Comparison of ENCODE assay signal across 1 cellular context in the genomic region with DNA sequence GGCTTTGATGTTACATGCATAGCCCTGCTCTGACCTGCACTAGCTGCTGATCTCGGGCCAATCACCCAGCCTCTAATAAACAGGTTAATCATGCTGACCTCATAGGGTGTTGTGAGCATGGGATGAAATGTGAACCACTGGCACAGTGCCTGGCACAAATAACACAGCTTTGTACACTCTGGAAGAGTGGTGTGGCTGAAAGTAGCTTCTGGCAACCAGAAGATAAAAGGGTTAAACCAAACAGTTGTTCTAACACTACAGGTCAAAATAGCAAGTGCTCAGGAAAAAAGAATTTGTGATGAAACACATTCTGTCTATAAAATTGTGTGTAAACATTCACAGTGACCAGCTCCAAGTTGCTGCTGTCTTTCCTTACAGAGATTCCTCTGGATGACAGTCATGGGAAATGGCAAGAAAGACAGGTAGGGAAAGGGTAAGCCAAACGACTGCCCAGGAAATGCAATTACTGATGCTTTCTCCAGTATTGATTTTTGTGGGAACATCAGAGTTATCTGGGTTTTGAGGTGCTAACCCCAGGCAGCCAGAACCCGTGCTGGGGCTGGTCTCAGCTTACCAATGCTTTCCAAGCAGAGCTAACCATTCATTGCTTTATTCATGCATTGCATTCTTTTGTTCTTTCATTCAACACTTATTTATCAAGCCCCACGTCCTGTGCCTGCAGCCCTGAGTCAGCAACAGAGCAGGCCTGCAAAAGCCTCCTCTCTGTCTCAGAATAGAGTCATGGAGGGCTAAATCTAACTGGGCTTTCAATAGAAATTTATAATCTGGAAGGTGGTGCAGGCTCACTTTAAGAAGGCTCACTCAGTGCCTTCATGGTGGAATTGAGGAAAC.
A peak's percentile ranks its signal among the peaks of the same experiment; 100 is the strongest.
TF ChIP-seq lines count a peak whose summit lies in the region.

No MANE protein-coding gene starts in this region.

TF ChIP-seq in HCT116, 20 proteins besides CTCF, POLR2A, EP300 and RAD21 (continued from another document):
- TF ChIP-seq, protein P1, sequence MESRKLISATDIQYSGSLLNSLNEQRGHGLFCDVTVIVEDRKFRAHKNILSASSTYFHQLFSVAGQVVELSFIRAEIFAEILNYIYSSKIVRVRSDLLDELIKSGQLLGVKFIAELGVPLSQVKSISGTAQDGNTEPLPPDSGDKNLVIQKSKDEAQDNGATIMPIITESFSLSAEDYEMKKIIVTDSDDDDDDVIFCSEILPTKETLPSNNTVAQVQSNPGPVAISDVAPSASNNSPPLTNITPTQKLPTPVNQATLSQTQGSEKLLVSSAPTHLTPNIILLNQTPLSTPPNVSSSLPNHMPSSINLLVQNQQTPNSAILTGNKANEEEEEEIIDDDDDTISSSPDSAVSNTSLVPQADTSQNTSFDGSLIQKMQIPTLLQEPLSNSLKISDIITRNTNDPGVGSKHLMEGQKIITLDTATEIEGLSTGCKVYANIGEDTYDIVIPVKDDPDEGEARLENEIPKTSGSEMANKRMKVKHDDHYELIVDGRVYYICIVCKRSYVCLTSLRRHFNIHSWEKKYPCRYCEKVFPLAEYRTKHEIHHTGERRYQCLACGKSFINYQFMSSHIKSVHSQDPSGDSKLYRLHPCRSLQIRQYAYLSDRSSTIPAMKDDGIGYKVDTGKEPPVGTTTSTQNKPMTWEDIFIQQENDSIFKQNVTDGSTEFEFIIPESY (IDR thresholded peaks at IDR 0.05; ENCODE audit: extremely low read depth, insufficient replicate concordance, low read length), result no peak
- no peak for TF ChIP-seq EZH2 (IDR thresholded peaks at IDR 0.05)
- TF ChIP-seq, protein P2, sequence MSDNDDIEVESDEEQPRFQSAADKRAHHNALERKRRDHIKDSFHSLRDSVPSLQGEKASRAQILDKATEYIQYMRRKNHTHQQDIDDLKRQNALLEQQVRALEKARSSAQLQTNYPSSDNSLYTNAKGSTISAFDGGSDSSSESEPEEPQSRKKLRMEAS (IDR thresholded peaks at IDR 0.05), result no peak
- TF ChIP-seq, protein P3, sequence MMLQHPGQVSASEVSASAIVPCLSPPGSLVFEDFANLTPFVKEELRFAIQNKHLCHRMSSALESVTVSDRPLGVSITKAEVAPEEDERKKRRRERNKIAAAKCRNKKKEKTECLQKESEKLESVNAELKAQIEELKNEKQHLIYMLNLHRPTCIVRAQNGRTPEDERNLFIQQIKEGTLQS (IDR thresholded peaks at IDR 0.05), result no peak
- TF ChIP-seq EZH2phosphoT487 (IDR thresholded peaks at IDR 0.05; ENCODE audit: borderline replicate concordance), result no peak
- TF ChIP-seq ZFX (IDR thresholded peaks at IDR 0.05), result no peak
- TF ChIP-seq ELF1 (IDR thresholded peaks at IDR 0.05; ENCODE audit: borderline replicate concordance, low read depth), result no peak
- TF ChIP-seq SRF (IDR thresholded peaks at IDR 0.05; ENCODE audit: low read depth), result no peak
- no peak for TF ChIP-seq YY1 (IDR thresholded peaks at IDR 0.05; ENCODE audit: extremely low read depth, insufficient replicate concordance, low read depth, low read length)
- no peak for TF ChIP-seq EGR1 (IDR thresholded peaks at IDR 0.05; ENCODE audit: low read depth)
- peak; percentile 70 for TF ChIP-seq TCF7L2 (IDR thresholded peaks at IDR 0.05; ENCODE audit: borderline replicate concordance, extremely low read depth, insufficient read depth, insufficient read length)
- TF ChIP-seq CEBPB (IDR thresholded peaks at IDR 0.05; ENCODE audit: low read depth), result peak; percentile 26; the same call in 1 of the 2 replicates
- peak; percentile 39; the same call in 1 of the 2 replicates for TF ChIP-seq SIN3A (IDR thresholded peaks at IDR 0.05; ENCODE audit: low read depth)
- peak; percentile 46; the same call in 1 of the 2 replicates for TF ChIP-seq CBX3 (IDR thresholded peaks at IDR 0.05; ENCODE audit: low read depth)
- TF ChIP-seq, protein P4, sequence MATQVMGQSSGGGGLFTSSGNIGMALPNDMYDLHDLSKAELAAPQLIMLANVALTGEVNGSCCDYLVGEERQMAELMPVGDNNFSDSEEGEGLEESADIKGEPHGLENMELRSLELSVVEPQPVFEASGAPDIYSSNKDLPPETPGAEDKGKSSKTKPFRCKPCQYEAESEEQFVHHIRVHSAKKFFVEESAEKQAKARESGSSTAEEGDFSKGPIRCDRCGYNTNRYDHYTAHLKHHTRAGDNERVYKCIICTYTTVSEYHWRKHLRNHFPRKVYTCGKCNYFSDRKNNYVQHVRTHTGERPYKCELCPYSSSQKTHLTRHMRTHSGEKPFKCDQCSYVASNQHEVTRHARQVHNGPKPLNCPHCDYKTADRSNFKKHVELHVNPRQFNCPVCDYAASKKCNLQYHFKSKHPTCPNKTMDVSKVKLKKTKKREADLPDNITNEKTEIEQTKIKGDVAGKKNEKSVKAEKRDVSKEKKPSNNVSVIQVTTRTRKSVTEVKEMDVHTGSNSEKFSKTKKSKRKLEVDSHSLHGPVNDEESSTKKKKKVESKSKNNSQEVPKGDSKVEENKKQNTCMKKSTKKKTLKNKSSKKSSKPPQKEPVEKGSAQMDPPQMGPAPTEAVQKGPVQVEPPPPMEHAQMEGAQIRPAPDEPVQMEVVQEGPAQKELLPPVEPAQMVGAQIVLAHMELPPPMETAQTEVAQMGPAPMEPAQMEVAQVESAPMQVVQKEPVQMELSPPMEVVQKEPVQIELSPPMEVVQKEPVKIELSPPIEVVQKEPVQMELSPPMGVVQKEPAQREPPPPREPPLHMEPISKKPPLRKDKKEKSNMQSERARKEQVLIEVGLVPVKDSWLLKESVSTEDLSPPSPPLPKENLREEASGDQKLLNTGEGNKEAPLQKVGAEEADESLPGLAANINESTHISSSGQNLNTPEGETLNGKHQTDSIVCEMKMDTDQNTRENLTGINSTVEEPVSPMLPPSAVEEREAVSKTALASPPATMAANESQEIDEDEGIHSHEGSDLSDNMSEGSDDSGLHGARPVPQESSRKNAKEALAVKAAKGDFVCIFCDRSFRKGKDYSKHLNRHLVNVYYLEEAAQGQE (IDR thresholded peaks at IDR 0.05; ENCODE audit: low read depth), result no peak
- TF ChIP-seq FOSL1 (IDR thresholded peaks at IDR 0.05; ENCODE audit: low read depth), result peak; percentile 18; the same call in 1 of the 2 replicates
- peak; percentile 56 for TF ChIP-seq SP1 (IDR thresholded peaks at IDR 0.05; ENCODE audit: low read depth)
